In the genomic region with DNA sequence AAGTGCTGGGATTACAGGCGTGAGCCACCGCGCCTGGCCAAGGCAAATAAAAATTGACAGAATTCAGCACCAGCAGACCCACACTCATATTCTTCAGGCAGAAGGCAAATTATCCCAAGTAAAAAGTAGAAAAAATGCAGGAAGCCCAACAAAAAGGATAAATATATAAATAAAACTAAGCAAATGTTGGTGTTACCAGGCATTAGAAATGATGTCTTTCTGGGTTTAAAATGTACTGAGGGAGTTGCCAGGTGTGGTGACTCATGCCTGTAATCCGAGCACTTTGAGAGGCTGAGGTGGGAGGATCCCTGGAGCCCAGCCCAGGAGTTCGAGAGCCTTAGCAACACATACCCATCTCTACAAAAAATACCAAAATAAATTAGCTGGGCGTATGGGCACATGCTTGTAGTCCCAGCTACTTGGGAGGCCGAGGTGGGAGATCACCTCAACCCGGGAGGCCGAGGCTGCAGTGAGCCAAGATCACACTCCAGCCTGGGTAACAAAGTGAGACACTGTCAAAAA, we compare ENCODE assay signal across 5 cellular contexts. TPM values are rescaled to one million over a fixed set of nuclear protein-coding genes. Genes with fewer than 3 reads are reported as not detected.
DNase-seq lines count a peak whose midpoint lies in the region; ATAC-seq and TF ChIP-seq lines count a peak whose summit lies in the region.

No MANE protein-coding gene starts in this region.

- no peak for ATAC-seq in GM21381 (IDR thresholded peaks at IDR 0.05; ENCODE audit: unreplicated experiment)

- TF ChIP-seq POLR2A in esophagus squamous epithelium (IDR thresholded peaks at IDR 0.05), result no peak

- intact Hi-C loops in esophagus squamous epithelium (cut with DNase I), result no loop called here

- DNase-seq in NCI-H2171 treated with DMSO at 0.1 percent for 48 hours (lab: John Stamatoyannopoulos, UW), result peak; percentile 94
- DNase-seq in esophagus squamous epithelium (lab: John Stamatoyannopoulos, UW), result no peak
- DNase-seq in superior temporal gyrus (ENCODE audit: extremely low spot score), result peak; percentile 55
- no peak for DNase-seq in NCI-H524 treated with DMSO at 0.1 percent for 48 hours (lab: John Stamatoyannopoulos, UW)

- 33 to 36% methylated on average over 3 to 9 of the region's 9 CpGs for WGBS in esophagus squamous epithelium, 2 donors

- peak overlapping the region; percentile 50 to 87 (median 82) for H3K27ac ChIP-seq in esophagus squamous epithelium

- H3K4me3 ChIP-seq in esophagus squamous epithelium, result no peak overlapping the region

- peaks cover 20 to 74% (median 40%) of the 10 kb centered on the region in 3 donors for H3K4me1 ChIP-seq in esophagus squamous epithelium

- no peak for TF ChIP-seq CTCF in esophagus squamous epithelium (IDR thresholded peaks at IDR 0.05)

- peaks cover 20 to 84% (median 31%) of the 10 kb centered on the region in 3 donors for H3K36me3 ChIP-seq in esophagus squamous epithelium

- H3K9me3 ChIP-seq in esophagus squamous epithelium, result no peaks in the 10 kb centered on the region

- H3K27me3 ChIP-seq in esophagus squamous epithelium, result no peaks in the 10 kb centered on the region

RNA-seq across cellular contexts. Expression of a gene that starts 6.3 kb away (rescaled TPM):
- total RNA-seq in esophagus squamous epithelium, result 10 to 100 TPM; 61.5 to 82.0 (median 63.6) TPM

RNA-seq across cellular contexts. Expression of a gene that starts 6.4 kb away (rescaled TPM):
- total RNA-seq in esophagus squamous epithelium, result 10 to 100 TPM; 27.7 to 75.2 (median 33.4) TPM

RNA-seq across cellular contexts. Expression of a gene that starts 9.8 kb away (rescaled TPM):
- total RNA-seq in esophagus squamous epithelium, result 10 to 100 TPM; 20.0 to 52.5 (median 33.2) TPM

RNA-seq across cellular contexts. Expression of a gene that starts 10.5 kb away (rescaled TPM):
- 10 to 100 TPM; 36.4 to 66.7 (median 56.9) TPM for total RNA-seq in esophagus squamous epithelium

RNA-seq across cellular contexts. Expression of a gene that starts 12.9 kb away (rescaled TPM):
- under 1 TPM; 0.13 to 0.57 (median 0.30) TPM for total RNA-seq in esophagus squamous epithelium

Comparison
In these comparisons a context has a peak if more than half of its experiments do, and no peak if none do; other contexts are left out.
1. DNase-seq: peak in NCI-H2171 treated with DMSO at 0.1 percent for 48 hours (single experiment) and superior temporal gyrus (single experiment); none in esophagus squamous epithelium (single experiment) and NCI-H524 treated with DMSO at 0.1 percent for 48 hours (single experiment).